1 cellular context compared by ENCODE assay signal in the genomic region with DNA sequence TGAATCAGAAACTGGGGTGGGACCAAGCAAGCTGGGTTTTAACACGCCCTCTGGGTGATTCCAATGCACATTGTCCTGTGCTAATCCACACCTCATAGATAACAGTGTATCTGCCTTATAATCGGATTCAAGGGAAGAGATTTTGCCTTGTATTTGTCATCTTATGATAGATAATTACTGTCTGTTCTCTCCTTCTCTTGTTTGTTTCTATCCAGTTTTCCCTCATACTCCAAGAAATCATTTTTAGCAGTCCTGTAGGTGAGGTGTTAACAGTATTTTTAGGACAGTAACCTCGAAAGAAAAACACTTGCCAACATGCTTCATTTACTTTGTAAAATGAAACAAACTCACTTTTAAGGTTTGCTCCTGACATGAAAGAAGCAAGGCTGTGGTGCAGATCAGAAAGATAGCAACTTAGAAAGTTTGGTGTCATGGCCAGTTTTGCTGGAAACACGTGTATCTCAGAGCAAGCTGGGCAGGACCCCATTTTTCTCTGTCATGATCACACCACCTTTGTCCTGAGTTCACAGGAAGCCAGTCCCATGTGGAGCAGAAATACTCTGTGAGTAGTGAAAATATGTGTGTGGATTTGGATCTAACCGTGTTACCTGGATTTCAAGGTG.
TF ChIP-seq lines count a peak whose summit lies in the region.

No MANE protein-coding gene starts in this region.

TF ChIP-seq in GM23338, 12 proteins besides CTCF, POLR2A, EP300 and RAD21 (continued from another document):
- TF ChIP-seq, protein P1, sequence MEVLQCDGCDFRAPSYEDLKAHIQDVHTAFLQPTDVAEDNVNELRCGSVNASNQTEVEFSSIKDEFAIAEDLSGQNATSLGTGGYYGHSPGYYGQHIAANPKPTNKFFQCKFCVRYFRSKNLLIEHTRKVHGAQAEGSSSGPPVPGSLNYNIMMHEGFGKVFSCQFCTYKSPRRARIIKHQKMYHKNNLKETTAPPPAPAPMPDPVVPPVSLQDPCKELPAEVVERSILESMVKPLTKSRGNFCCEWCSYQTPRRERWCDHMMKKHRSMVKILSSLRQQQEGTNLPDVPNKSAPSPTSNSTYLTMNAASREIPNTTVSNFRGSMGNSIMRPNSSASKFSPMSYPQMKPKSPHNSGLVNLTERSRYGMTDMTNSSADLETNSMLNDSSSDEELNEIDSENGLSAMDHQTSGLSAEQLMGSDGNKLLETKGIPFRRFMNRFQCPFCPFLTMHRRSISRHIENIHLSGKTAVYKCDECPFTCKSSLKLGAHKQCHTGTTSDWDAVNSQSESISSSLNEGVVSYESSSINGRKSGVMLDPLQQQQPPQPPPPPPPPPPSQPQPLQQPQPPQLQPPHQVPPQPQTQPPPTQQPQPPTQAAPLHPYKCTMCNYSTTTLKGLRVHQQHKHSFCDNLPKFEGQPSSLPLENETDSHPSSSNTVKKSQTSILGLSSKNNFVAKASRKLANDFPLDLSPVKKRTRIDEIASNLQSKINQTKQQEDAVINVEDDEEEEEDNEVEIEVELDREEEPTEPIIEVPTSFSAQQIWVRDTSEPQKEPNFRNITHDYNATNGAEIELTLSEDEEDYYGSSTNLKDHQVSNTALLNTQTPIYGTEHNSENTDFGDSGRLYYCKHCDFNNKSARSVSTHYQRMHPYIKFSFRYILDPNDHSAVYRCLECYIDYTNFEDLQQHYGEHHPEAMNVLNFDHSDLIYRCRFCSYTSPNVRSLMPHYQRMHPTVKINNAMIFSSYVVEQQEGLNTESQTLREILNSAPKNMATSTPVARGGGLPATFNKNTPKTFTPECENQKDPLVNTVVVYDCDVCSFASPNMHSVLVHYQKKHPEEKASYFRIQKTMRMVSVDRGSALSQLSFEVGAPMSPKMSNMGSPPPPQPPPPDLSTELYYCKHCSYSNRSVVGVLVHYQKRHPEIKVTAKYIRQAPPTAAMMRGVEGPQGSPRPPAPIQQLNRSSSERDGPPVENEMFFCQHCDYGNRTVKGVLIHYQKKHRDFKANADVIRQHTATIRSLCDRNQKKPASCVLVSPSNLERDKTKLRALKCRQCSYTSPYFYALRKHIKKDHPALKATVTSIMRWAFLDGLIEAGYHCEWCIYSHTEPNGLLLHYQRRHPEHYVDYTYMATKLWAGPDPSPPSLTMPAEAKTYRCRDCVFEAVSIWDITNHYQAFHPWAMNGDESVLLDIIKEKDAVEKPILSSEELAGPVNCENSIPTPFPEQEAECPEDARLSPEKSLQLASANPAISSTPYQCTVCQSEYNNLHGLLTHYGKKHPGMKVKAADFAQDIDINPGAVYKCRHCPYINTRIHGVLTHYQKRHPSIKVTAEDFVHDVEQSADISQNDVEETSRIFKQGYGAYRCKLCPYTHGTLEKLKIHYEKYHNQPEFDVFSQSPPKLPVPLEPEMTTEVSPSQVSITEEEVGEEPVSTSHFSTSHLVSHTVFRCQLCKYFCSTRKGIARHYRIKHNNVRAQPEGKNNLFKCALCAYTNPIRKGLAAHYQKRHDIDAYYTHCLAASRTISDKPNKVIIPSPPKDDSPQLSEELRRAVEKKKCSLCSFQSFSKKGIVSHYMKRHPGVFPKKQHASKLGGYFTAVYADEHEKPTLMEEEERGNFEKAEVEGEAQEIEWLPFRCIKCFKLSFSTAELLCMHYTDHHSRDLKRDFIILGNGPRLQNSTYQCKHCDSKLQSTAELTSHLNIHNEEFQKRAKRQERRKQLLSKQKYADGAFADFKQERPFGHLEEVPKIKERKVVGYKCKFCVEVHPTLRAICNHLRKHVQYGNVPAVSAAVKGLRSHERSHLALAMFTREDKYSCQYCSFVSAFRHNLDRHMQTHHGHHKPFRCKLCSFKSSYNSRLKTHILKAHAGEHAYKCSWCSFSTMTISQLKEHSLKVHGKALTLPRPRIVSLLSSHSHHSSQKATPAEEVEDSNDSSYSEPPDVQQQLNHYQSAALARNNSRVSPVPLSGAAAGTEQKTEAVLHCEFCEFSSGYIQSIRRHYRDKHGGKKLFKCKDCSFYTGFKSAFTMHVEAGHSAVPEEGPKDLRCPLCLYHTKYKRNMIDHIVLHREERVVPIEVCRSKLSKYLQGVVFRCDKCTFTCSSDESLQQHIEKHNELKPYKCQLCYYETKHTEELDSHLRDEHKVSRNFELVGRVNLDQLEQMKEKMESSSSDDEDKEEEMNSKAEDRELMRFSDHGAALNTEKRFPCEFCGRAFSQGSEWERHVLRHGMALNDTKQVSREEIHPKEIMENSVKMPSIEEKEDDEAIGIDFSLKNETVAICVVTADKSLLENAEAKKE (CRISPR knock-in tag; IDR thresholded peaks at IDR 0.05) = no peak
- TF ChIP-seq NANOG (IDR thresholded peaks at IDR 0.05; ENCODE audit: borderline replicate concordance) (no peak), POLR2AphosphoS5 (IDR thresholded peaks at IDR 0.05; ENCODE audit: low read depth) (no peak), STAT1 (IDR thresholded peaks at IDR 0.05; ENCODE audit: unreplicated experiment) (no peak)
